ENCODE assay signal across 13 cellular contexts in genomic region chr1:173411835-173412742, GRCh38.
DNase-seq lines count a peak whose midpoint lies in the region; TF ChIP-seq lines count a peak whose summit lies in the region.
"Had no signal": no experiment of that assay in that cellular context is flagged by ENCODE, and none has a peak within 500 bp of the region (broad histone marks: within the 10 kb centered on the region; RNA-seq: fewer than 3 reads in every experiment).

No MANE protein-coding gene starts in this region.

- H3K4me3 ChIP-seq in GM12865 (ENCODE audit: low read depth, low read length), result no peak overlapping the region
- no peak overlapping the region for H3K4me3 ChIP-seq in spleen

- H3K4me3 Mint-ChIP-seq in Calu3 (ENCODE audit: low read depth, unreplicated experiment), result no peak overlapping the region
- H3K4me3 Mint-ChIP-seq: dendritic cell treated with granulocyte-macrophage colony-stimulating factor and Interleukin-4, amounts not matched to agents 40 ng/mL and 50 ng/mL, for 4 days; WTC11 had no signal

- no peaks in the 10 kb centered on the region for H3K9me3 Mint-ChIP-seq in Calu3 (ENCODE audit: low read depth, unreplicated experiment)
- H3K9me3 Mint-ChIP-seq: dendritic cell treated with granulocyte-macrophage colony-stimulating factor and Interleukin-4, amounts not matched to agents 40 ng/mL and 50 ng/mL, for 4 days; WTC11 had no signal

- H3K27ac Mint-ChIP-seq in Calu3 (ENCODE audit: unreplicated experiment), result no peak overlapping the region
- H3K27ac Mint-ChIP-seq: WTC11 had no signal

- H3K27ac ChIP-seq in spleen, result peak overlapping the region in 6 of 8 donors; percentile 15 to 88 (median 77)
- H3K27ac ChIP-seq: RWPE1 had no signal

- intact Hi-C loops in spleen (cut with DNase I; ENCODE audit: low total_unique reads) (no loop called here), Calu3 (cut with micrococcal nuclease; ENCODE audit: unreplicated experiment) (no loop called here)

- WGBS in spleen, 5 donors, result 77 to 88% (median 81%) methylated on average over 17 of the region's 17 CpGs

- H3K27me3 ChIP-seq in spleen (replicated peaks in 1 of 7), result no peaks in the 10 kb centered on the region

- H3K4me1 ChIP-seq in spleen, result peaks cover 39 to 98% (median 74%) of the 10 kb centered on the region in 6 donors

- H3K4me1 Mint-ChIP-seq in Calu3 (ENCODE audit: low read depth, unreplicated experiment), result peaks cover 7% of the 10 kb centered on the region
- H3K4me1 Mint-ChIP-seq: WTC11 had no signal

- no peak for TF ChIP-seq CTCF in GM12865 (IDR thresholded peaks at IDR 0.05; ENCODE audit: insufficient read depth, low read depth, low read length, missing control alignments)
- no peak for TF ChIP-seq CTCF in spleen (IDR thresholded peaks at IDR 0.05 in 8 of 11, conservative IDR thresholded peaks at IDR 0.05 in 3 of 11)
- TF ChIP-seq CTCF in Calu3 (IDR thresholded peaks at IDR 0.05; ENCODE audit: unreplicated experiment), result no peak

- H3K27me3 Mint-ChIP-seq in Calu3 (ENCODE audit: unreplicated experiment), result no peaks in the 10 kb centered on the region
- H3K27me3 Mint-ChIP-seq: dendritic cell treated with granulocyte-macrophage colony-stimulating factor and Interleukin-4, amounts not matched to agents 40 ng/mL and 50 ng/mL, for 4 days had no signal

- H3K36me3 ChIP-seq in spleen, result peaks cover 0 to 17% (median 0%) of the 10 kb centered on the region in 6 donors

- DNase-seq in GM12865 (ENCODE audit: low read depth) (peak; percentile 38), RPMI7951 (ENCODE audit: low read depth) (peak; percentile 91), fibroblast of peridontal ligament (ENCODE audit: extremely low read depth) (peak; percentile 90), spleen (no peak), NCI-H526 treated with DMSO at 0.1 percent for 48 hours (lab: John Stamatoyannopoulos, UW) (no peak), Calu3 (no peak), NCI-H524 (lab: John Stamatoyannopoulos, UW) (no peak)
- DNase-seq: activated effector memory CD4-positive, alpha-beta T cell treated with Interleukin-2 at 50 U/mL for 16 hours; NCI-H1930; right cardiac atrium had no signal

- no TSS peak for BruUV-seq in Calu3 (replicated peaks; lab: Mats Ljungman, UMichigan)

- H3K36me3 Mint-ChIP-seq in Calu3 (ENCODE audit: insufficient read depth, unreplicated experiment), result peaks cover 1% of the 10 kb centered on the region

- TF ChIP-seq POLR2A in spleen (IDR thresholded peaks at IDR 0.05), result no peak

- H3K9me3 ChIP-seq in spleen, result no peaks in the 10 kb centered on the region

- CTCF ChIA-PET in Calu3 (lab: Charles Lee), result interaction anchor here (0.7 kb wide), 1 partner anchor 215 kb away, joined by 4 read pairs; no protein-coding TSS in a partner anchor

Comparison
In these comparisons a context has a peak if more than half of its experiments do, and no peak if none do; other contexts are left out.
1. DNase-seq: peak in GM12865 (single experiment), RPMI7951 (single experiment) and fibroblast of peridontal ligament (single experiment); none in spleen (single experiment), NCI-H526 treated with DMSO at 0.1 percent for 48 hours (single experiment), Calu3 (single experiment) and NCI-H524 (0 of 2).